30 cellular contexts compared by ENCODE assay signal in genomic region chr7:151717415-151717814, GRCh38.
DNase-seq lines count a peak whose midpoint lies in the region; ATAC-seq, FAIRE-seq and TF ChIP-seq lines count a peak whose summit lies in the region.
"Had no signal": no experiment of that assay in that cellular context is flagged by ENCODE, and none has a peak within 500 bp of the region (broad histone marks: within the 10 kb centered on the region; RNA-seq: fewer than 3 reads in every experiment).

No MANE protein-coding gene starts in this region.

- DNase-seq in NCI-H2029 (lab: John Stamatoyannopoulos, UW) (peak; percentile 20), NCI-H2029 treated with DMSO at 0.1 percent for 48 hours (lab: John Stamatoyannopoulos, UW) (no peak), heart left ventricle (peak in 1 of 5 donors; percentile 69), lung (ENCODE audit: low spot score) (peak; percentile 61), upper lobe of left lung (peak in 1 of 2 donors; percentile 68), HTR-8/SVneo (ENCODE audit: insufficient read length, low spot score) (no peak), occipital lobe (lab: John Stamatoyannopoulos, UW) (no peak), WTC11 (ENCODE audit: low spot score) (no peak)
- DNase-seq: 8988T; activated CD4-positive, alpha-beta T cell treated with anti-CD3 and anti-CD28 coated beads, Interleukin-2, amount 50 U/mL, for 4 hours; activated CD8-positive, alpha-beta memory T cell treated with anti-CD3 and anti-CD28 coated beads, Interleukin-2, amount 50 U/mL, for 4 hours; endodermal cell; esophagus squamous epithelium; gastrocnemius medialis; islet precursor cell; Kasumi-1; NCI-H1105; NCI-H2081; NCI-H345; nephron progenitor cell; NK-92 treated with Interleukin-12 subunit alpha and Interleukin-12 subunit beta, amount 100 ng/mL, for 24 hours; stimulated activated CD4-positive, alpha-beta T cell treated with anti-CD3 and anti-CD28 coated beads, Interleukin-2, amount 100 ng/mL, for 24 hours had no signal

- H3K4me1 Mint-ChIP-seq in WTC11: peaks cover 4% of the 10 kb centered on the region
- H3K4me1 Mint-ChIP-seq: endodermal cell had no signal

- no peak overlapping the region for H3K4me3 Mint-ChIP-seq in WTC11
- H3K4me3 Mint-ChIP-seq: endodermal cell; GM23338; nephron progenitor cell; stimulated activated effector memory CD8-positive, alpha-beta T cell treated with anti-CD3 and anti-CD28 coated beads, Interleukin-12 subunit alpha, Interleukin-12 subunit beta, amount 100 ng/mL, for 72 hours; T-helper 1 cell treated with Interleukin-12 subunit alpha and Interleukin-12 subunit beta and Interleukin-4 antibody, amounts not matched to agents 30 μg/mL and 1 μg/mL, for 36 hours had no signal

- ATAC-seq in heart left ventricle (peak in 2 of 4 donors; percentile 39 to 42), lung (ENCODE audit: insufficient read depth, low FRiP score) (no peak), upper lobe of left lung (ENCODE audit: low FRiP score in 2 of 2) (peak; percentile 28 to 56), WTC11 (no peak)
- ATAC-seq: GM23338; stimulated activated effector memory CD8-positive, alpha-beta T cell treated with anti-CD3 and anti-CD28 coated beads, Interleukin-12 subunit alpha, Interleukin-12 subunit beta, amount 100 ng/mL, for 72 hours had no signal

- intact Hi-C loops in heart left ventricle (cut with DNase I): no loop called here

- peaks cover 0 to 74% (median 24%) of the 10 kb centered on the region in 12 donors for H3K4me1 ChIP-seq in heart left ventricle
- peaks cover 0 to 13% of the 10 kb centered on the region in 2 donors for H3K4me1 ChIP-seq in lung (ENCODE audit: control insufficient read depth in 2 of 2, insufficient read depth in 2 of 2, low read length in 2 of 2)
- H3K4me1 ChIP-seq in upper lobe of left lung: peaks cover 3 to 29% (median 12%) of the 10 kb centered on the region in 4 donors

- no peak for TF ChIP-seq EP300 in upper lobe of left lung (IDR thresholded peaks at IDR 0.05)

- H3K36me3 Mint-ChIP-seq in WTC11: no peaks in the 10 kb centered on the region
- H3K36me3 Mint-ChIP-seq: stimulated activated effector memory CD8-positive, alpha-beta T cell treated with anti-CD3 and anti-CD28 coated beads, Interleukin-12 subunit alpha, Interleukin-12 subunit beta, amount 100 ng/mL, for 72 hours had no signal

- H3K36me3 ChIP-seq in heart left ventricle (no peaks in the 10 kb centered on the region), lung (ENCODE audit: control insufficient read depth in 2 of 2, insufficient read depth in 2 of 2, low read length in 2 of 2) (no peaks in the 10 kb centered on the region), upper lobe of left lung (no peaks in the 10 kb centered on the region)
- H3K36me3 ChIP-seq: esophagus squamous epithelium, gastrocnemius medialis, thoracic aorta had no signal

- H3K27me3 Mint-ChIP-seq in WTC11 (ENCODE audit: low read depth): no peaks in the 10 kb centered on the region

- no peak for TF ChIP-seq CTCF in heart left ventricle (IDR thresholded peaks at IDR 0.05)
- TF ChIP-seq CTCF in lung (IDR thresholded peaks at IDR 0.05; ENCODE audit: control extremely low read depth, extremely low read depth): no peak
- TF ChIP-seq CTCF in upper lobe of left lung (IDR thresholded peaks at IDR 0.05): no peak
- TF ChIP-seq CTCF in WTC11 (IDR thresholded peaks at IDR 0.05): no peak

- H3K4me3 ChIP-seq in heart left ventricle: no peak overlapping the region
- no peak overlapping the region for H3K4me3 ChIP-seq in lung
- H3K4me3 ChIP-seq in upper lobe of left lung: no peak overlapping the region
- H3K4me3 ChIP-seq: coronary artery, esophagus squamous epithelium, gastrocnemius medialis, GM23338, skin epidermis, thoracic aorta had no signal

- 0 out of 2 replicates have a peak, but pooled peaks cover 3% of the 10 kb centered on the region for H3K9me3 Mint-ChIP-seq in WTC11
- H3K9me3 Mint-ChIP-seq: endodermal cell; GM23338; nephron progenitor cell; stimulated activated effector memory CD8-positive, alpha-beta T cell treated with anti-CD3 and anti-CD28 coated beads, Interleukin-12 subunit alpha, Interleukin-12 subunit beta, amount 100 ng/mL, for 72 hours; T-helper 1 cell treated with Interleukin-12 subunit alpha and Interleukin-12 subunit beta and Interleukin-4 antibody, amounts not matched to agents 30 μg/mL and 1 μg/mL, for 36 hours had no signal

- no peak for FAIRE-seq in HTR-8/SVneo (lab: Jason Lieb, UNC)
- FAIRE-seq: RCC 7860 had no signal

- TF ChIP-seq POLR2A in heart left ventricle (IDR thresholded peaks at IDR 0.05): no peak
- TF ChIP-seq POLR2A in upper lobe of left lung (IDR thresholded peaks at IDR 0.05): no peak

- no peak overlapping the region for H3K27ac Mint-ChIP-seq in WTC11
- H3K27ac Mint-ChIP-seq: endodermal cell; GM23338; nephron progenitor cell; progenitor cell of endocrine pancreas; T-helper 1 cell treated with Interleukin-12 subunit alpha and Interleukin-12 subunit beta and Interleukin-4 antibody, amounts not matched to agents 30 μg/mL and 1 μg/mL, for 36 hours had no signal

- CTCF ChIA-PET in WTC11 (lab: Charles Lee): interaction anchor here (1.3 kb wide), 1 partner anchor 10 kb away, joined by 3 read pairs; no protein-coding TSS in a partner anchor

- H3K27ac ChIP-seq in heart left ventricle (peak overlapping the region in 10 of 12 donors; percentile 26 to 97 (median 80)), lung (ENCODE audit: low read depth in 1 of 2, low read length in 1 of 2) (peak overlapping the region; percentile 28 to 46), upper lobe of left lung (peak overlapping the region in 3 of 4 donors; percentile 52 to 79 (median 70))
- H3K27ac ChIP-seq: coronary artery, esophagus squamous epithelium, skin epidermis, thoracic aorta had no signal

- POLR2A ChIA-PET in WTC11 (lab: Charles Lee): no interaction called here

- H3K27me3 ChIP-seq in heart left ventricle (no peaks in the 10 kb centered on the region), lung (ENCODE audit: control insufficient read depth, insufficient read depth) (no peaks in the 10 kb centered on the region), upper lobe of left lung (no peaks in the 10 kb centered on the region)
- H3K27me3 ChIP-seq: gastrocnemius medialis had no signal

- H3K9me3 ChIP-seq in heart left ventricle (no peaks in the 10 kb centered on the region), lung (ENCODE audit: control insufficient read depth in 2 of 2, insufficient read depth in 1 of 2, low read length in 1 of 2) (no peaks in the 10 kb centered on the region), upper lobe of left lung (no peaks in the 10 kb centered on the region)
- H3K9me3 ChIP-seq: esophagus squamous epithelium, gastrocnemius medialis, thoracic aorta had no signal

- WGBS in heart left ventricle, 4 donors: 44 to 54% (median 50%) methylated on average over 5 of the region's 5 CpGs
- WGBS in lung, 2 donors: 61 to 77% methylated on average over 5 of the region's 5 CpGs
- 57 to 67% methylated on average over 5 of the region's 5 CpGs for WGBS in upper lobe of left lung, 2 donors

TF ChIP-seq in WTC11, 78 proteins besides CTCF, POLR2A, EP300 and RAD21 (continues in another document):
- no peak for TF ChIP-seq CREB1 (CRISPR knock-in tag; IDR thresholded peaks at IDR 0.05)
- no peak for TF ChIP-seq ATF3 (CRISPR knock-in tag; conservative IDR thresholded peaks at IDR 0.05)
- TF ChIP-seq STAT6 (CRISPR knock-in tag; conservative IDR thresholded peaks at IDR 0.05; ENCODE audit: low read depth): no peak
- TF ChIP-seq ZNF317 (CRISPR knock-in tag; IDR thresholded peaks at IDR 0.05; ENCODE audit: borderline replicate concordance, low read depth): no peak
- no peak for TF ChIP-seq MXD4 (CRISPR knock-in tag; IDR thresholded peaks at IDR 0.05; ENCODE audit: borderline replicate concordance)
- no peak for TF ChIP-seq ATF6 (CRISPR knock-in tag; IDR thresholded peaks at IDR 0.05)

Comparison
In these comparisons a context has a peak if more than half of its experiments do, and no peak if none do; other contexts are left out.
1. DNase-seq: peak in NCI-H2029 (single experiment) and lung (single experiment); none in NCI-H2029 treated with DMSO at 0.1 percent for 48 hours (single experiment), HTR-8/SVneo (single experiment), occipital lobe (single experiment) and WTC11 (single experiment).
2. ATAC-seq: peak in upper lobe of left lung (2 of 2); none in lung (single experiment) and WTC11 (single experiment).
3. Peak in every context shown above with its lines, with median percentiles within 50 percentile points of each other: H3K27ac ChIP-seq.